In genomic region chr10:122426834-122427233, GRCh38 we compare ENCODE assay signal across 22 cellular contexts. TPM values are rescaled to one million over a fixed set of nuclear protein-coding genes. Genes with fewer than 3 reads are reported as not detected.
"Had no signal": no experiment of that assay in that cellular context is flagged by ENCODE, and none has a peak within 500 bp of the region (broad histone marks: within the 10 kb centered on the region; RNA-seq: fewer than 3 reads in every experiment).

No MANE protein-coding gene starts in this region.

- H3K9me3 Mint-ChIP-seq: activated naive CD4-positive, alpha-beta T cell treated with anti-CD3 and anti-CD28 coated beads, Interleukin-2, amount 50 U/mL, for 72 hours; activated T-helper 17 cell treated with anti-CD3 and anti-CD28 coated beads, Interleukin-2, amount 50 U/mL, for 72 hours; stimulated activated naive CD8-positive, alpha-beta T cell treated with anti-CD3 and anti-CD28 coated beads, Interleukin-15, Interleukin-2, amounts not matched to agents 100 ng/mL and 50 ng/mL, for 24 hours had no signal

- ATAC-seq: activated naive CD4-positive, alpha-beta T cell treated with anti-CD3 and anti-CD28 coated beads, Interleukin-2, amount 50 U/mL, for 72 hours; activated T-helper 17 cell treated with anti-CD3 and anti-CD28 coated beads, Interleukin-2, amount 50 U/mL, for 72 hours; foreskin keratinocyte; left ventricle myocardium superior; pancreas had no signal

- H3K36me3 Mint-ChIP-seq: activated naive CD4-positive, alpha-beta T cell treated with anti-CD3 and anti-CD28 coated beads, Interleukin-2, amount 50 U/mL, for 72 hours had no signal

- H3K4me3 Mint-ChIP-seq: activated T-helper 17 cell treated with anti-CD3 and anti-CD28 coated beads, Interleukin-2, amount 50 U/mL, for 72 hours; stimulated activated naive CD8-positive, alpha-beta T cell treated with anti-CD3 and anti-CD28 coated beads, Interleukin-15, Interleukin-2, amounts not matched to agents 100 ng/mL and 50 ng/mL, for 24 hours had no signal

- H3K27me3 ChIP-seq: brain microvascular endothelial cell, foreskin keratinocyte, pancreas, sigmoid colon, spleen, upper lobe of left lung had no signal

- H3K4me1 ChIP-seq: foreskin keratinocyte, pancreas had no signal

- H3K27ac ChIP-seq: brain microvascular endothelial cell, foreskin keratinocyte, pancreas, sigmoid colon, SK-N-MC, upper lobe of left lung had no signal

- H3K4me3 ChIP-seq: pancreas, sigmoid colon, SK-N-MC, spleen, upper lobe of left lung had no signal

- H3K27ac Mint-ChIP-seq: activated T-helper 17 cell treated with anti-CD3 and anti-CD28 coated beads, Interleukin-2, amount 50 U/mL, for 72 hours; stimulated activated naive CD8-positive, alpha-beta T cell treated with anti-CD3 and anti-CD28 coated beads, Interleukin-15, Interleukin-2, amounts not matched to agents 100 ng/mL and 50 ng/mL, for 24 hours had no signal

- H3K27me3 Mint-ChIP-seq: activated T-helper 17 cell treated with anti-CD3 and anti-CD28 coated beads, Interleukin-2, amount 50 U/mL, for 72 hours; stimulated activated naive CD8-positive, alpha-beta T cell treated with anti-CD3 and anti-CD28 coated beads, Interleukin-15, Interleukin-2, amounts not matched to agents 100 ng/mL and 50 ng/mL, for 24 hours had no signal

- DNase-seq: activated CD4-positive, alpha-beta T cell treated with anti-CD3 and anti-CD28 coated beads for 48 hours; activated CD8-positive, alpha-beta memory T cell treated with anti-CD3 and anti-CD28 coated beads, Interleukin-2, amount 50 U/mL, for 48 hours; brain microvascular endothelial cell; cerebellar nuclear complex; effector CD8-positive, alpha-beta T cell; foreskin keratinocyte; glutamatergic neuron; hypothalamus; left ventricle myocardium superior; mesenchymal stem cell; pancreas; sigmoid colon; spleen; upper lobe of left lung had no signal

RNA-seq across cellular contexts. Expression of gene ARMS2, which starts 27.6 kb away (rescaled TPM):
- total RNA-seq: activated T-helper 17 cell treated with anti-CD3 and anti-CD28 coated beads, Interleukin-2, amount 50 U/mL, for 72 hours; foreskin keratinocyte; kidney epithelial cell; left ventricle myocardium superior; mucosa of gallbladder; pancreas; spleen; T-helper 1 cell treated with Interleukin-12 subunit alpha and Interleukin-12 subunit beta and Interleukin-4 antibody, amounts not matched to agents 30 ng/mL and 1 ng/mL, for 36 hours; temporal lobe; upper lobe of left lung had no signal
- polyA plus RNA-seq: foreskin keratinocyte, pancreas, sigmoid colon, spleen had no signal

RNA-seq across cellular contexts. Expression of gene HTRA1, which starts 34.5 kb away (rescaled TPM):
- total RNA-seq: activated naive CD4-positive, alpha-beta T cell treated with anti-CD3 and anti-CD28 coated beads, Interleukin-2, amount 50 U/mL, for 72 hours; activated T-helper 17 cell treated with anti-CD3 and anti-CD28 coated beads, Interleukin-2, amount 50 U/mL, for 72 hours; T-helper 1 cell treated with Interleukin-12 subunit alpha and Interleukin-12 subunit beta and Interleukin-4 antibody, amounts not matched to agents 30 ng/mL and 1 ng/mL, for 36 hours had no signal
